In the genomic region with DNA sequence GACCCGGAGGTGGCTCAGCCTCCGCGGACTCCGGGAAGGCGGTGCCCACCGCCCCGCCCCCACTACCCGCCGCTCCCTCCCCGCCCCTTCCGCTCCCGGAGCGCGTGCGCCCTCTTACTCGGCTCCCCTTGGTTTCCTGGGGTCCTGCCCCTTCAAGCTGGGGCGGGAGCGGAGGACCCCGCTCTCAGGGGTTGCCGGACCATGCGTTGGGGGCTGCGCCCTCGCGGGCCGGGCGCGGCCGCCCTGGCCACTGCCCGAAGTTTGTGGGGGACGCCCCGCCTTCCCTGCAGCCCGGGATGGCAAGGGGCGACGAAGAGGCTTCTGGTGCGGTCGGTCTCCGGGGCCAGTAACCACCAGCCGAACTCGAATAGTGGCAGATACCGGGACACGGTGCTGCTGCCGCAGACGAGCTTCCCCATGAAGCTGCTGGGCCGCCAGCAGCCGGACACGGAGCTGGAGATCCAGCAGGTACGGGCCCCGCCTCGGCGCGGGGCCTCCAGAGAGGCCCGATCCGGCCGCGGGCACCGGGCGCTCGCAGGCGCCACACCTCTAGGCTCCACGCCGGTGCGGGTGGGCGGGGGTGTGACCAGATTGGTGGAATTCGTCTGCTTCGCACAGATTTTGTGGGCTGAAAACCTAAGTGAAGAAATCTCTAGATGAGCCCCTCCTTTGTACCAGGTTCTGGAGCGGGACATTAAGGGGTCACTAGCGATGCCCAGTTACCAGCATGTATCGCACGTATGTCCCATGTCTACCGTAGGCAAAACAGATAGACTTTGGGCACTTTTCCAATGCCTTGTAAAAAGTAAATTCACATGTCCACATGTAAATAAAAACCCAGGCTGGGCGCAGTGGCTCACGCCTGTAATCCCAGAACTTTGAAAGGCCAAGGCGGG, we compare ENCODE assay signal across 1 cellular context.
TF ChIP-seq lines count a peak whose summit lies in the region.

A gene (plus strand): TSS at position 117 of the 896 bp plus-strand sequence. CDS start 85 bp downstream, at position 202.

TF ChIP-seq in GM12878, 131 proteins besides CTCF, POLR2A, EP300 and RAD21 (continued from another document):
- TF ChIP-seq, protein P1, sequence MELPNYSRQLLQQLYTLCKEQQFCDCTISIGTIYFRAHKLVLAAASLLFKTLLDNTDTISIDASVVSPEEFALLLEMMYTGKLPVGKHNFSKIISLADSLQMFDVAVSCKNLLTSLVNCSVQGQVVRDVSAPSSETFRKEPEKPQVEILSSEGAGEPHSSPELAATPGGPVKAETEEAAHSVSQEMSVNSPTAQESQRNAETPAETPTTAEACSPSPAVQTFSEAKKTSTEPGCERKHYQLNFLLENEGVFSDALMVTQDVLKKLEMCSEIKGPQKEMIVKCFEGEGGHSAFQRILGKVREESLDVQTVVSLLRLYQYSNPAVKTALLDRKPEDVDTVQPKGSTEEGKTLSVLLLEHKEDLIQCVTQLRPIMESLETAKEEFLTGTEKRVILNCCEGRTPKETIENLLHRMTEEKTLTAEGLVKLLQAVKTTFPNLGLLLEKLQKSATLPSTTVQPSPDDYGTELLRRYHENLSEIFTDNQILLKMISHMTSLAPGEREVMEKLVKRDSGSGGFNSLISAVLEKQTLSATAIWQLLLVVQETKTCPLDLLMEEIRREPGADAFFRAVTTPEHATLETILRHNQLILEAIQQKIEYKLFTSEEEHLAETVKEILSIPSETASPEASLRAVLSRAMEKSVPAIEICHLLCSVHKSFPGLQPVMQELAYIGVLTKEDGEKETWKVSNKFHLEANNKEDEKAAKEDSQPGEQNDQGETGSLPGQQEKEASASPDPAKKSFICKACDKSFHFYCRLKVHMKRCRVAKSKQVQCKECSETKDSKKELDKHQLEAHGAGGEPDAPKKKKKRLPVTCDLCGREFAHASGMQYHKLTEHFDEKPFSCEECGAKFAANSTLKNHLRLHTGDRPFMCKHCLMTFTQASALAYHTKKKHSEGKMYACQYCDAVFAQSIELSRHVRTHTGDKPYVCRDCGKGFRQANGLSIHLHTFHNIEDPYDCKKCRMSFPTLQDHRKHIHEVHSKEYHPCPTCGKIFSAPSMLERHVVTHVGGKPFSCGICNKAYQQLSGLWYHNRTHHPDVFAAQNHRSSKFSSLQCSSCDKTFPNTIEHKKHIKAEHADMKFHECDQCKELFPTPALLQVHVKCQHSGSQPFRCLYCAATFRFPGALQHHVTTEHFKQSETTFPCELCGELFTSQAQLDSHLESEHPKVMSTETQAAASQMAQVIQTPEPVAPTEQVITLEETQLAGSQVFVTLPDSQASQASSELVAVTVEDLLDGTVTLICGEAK (IDR thresholded peaks at IDR 0.05; ENCODE audit: borderline replicate concordance), result peak; percentile 52
- no peak for TF ChIP-seq ZNF207 (IDR thresholded peaks at IDR 0.05; ENCODE audit: borderline replicate concordance)
- TF ChIP-seq RUNX3 (IDR thresholded peaks at IDR 0.05; ENCODE audit: low read length), result peak; percentile 47; the same call in 1 of the 2 replicates
- no peak for TF ChIP-seq IRF4 (IDR thresholded peaks at IDR 0.05; ENCODE audit: low read depth, low read length)
- 0 out of 2 replicates have a peak, but pooled peaks have one; percentile 28 for TF ChIP-seq POLR2AphosphoS5 (IDR thresholded peaks at IDR 0.05; ENCODE audit: low read length)
- no peak for TF ChIP-seq TCF12 (IDR thresholded peaks at IDR 0.05; ENCODE audit: low read depth, low read length)
- TF ChIP-seq ZZZ3 (IDR thresholded peaks at IDR 0.05; ENCODE audit: control insufficient read depth, insufficient read length, low read depth), result no peak
- no peak for TF ChIP-seq SPI1 (IDR thresholded peaks at IDR 0.05; ENCODE audit: borderline replicate concordance, insufficient read depth, low read depth, low read length)
- TF ChIP-seq, protein P2, sequence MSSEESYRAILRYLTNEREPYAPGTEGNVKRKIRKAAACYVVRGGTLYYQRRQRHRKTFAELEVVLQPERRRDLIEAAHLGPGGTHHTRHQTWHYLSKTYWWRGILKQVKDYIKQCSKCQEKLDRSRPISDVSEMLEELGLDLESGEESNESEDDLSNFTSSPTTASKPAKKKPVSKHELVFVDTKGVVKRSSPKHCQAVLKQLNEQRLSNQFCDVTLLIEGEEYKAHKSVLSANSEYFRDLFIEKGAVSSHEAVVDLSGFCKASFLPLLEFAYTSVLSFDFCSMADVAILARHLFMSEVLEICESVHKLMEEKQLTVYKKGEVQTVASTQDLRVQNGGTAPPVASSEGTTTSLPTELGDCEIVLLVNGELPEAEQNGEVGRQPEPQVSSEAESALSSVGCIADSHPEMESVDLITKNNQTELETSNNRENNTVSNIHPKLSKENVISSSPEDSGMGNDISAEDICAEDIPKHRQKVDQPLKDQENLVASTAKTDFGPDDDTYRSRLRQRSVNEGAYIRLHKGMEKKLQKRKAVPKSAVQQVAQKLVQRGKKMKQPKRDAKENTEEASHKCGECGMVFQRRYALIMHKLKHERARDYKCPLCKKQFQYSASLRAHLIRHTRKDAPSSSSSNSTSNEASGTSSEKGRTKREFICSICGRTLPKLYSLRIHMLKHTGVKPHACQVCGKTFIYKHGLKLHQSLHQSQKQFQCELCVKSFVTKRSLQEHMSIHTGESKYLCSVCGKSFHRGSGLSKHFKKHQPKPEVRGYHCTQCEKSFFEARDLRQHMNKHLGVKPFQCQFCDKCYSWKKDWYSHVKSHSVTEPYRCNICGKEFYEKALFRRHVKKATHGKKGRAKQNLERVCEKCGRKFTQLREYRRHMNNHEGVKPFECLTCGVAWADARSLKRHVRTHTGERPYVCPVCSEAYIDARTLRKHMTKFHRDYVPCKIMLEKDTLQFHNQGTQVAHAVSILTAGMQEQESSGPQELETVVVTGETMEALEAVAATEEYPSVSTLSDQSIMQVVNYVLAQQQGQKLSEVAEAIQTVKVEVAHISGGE (CRISPR knock-in tag; IDR thresholded peaks at IDR 0.05), result peak; percentile 57; the same call in 1 of the 2 replicates
- TF ChIP-seq BCL11A (IDR thresholded peaks at IDR 0.05; ENCODE audit: low read depth, low read length), result no peak
- TF ChIP-seq SIN3A (IDR thresholded peaks at IDR 0.05; ENCODE audit: low read depth, low read length), result no peak
- TF ChIP-seq RB1 (IDR thresholded peaks at IDR 0.05; ENCODE audit: borderline replicate concordance), result peak; percentile 78; the same call in 1 of the 2 replicates
- TF ChIP-seq CHD2 (IDR thresholded peaks at IDR 0.05; ENCODE audit: borderline replicate concordance, low read depth, low read length), result 0 out of 2 replicates have a peak, but pooled peaks have one; percentile 64
